ENCODE assay signal across 3 cellular contexts in the genomic region with DNA sequence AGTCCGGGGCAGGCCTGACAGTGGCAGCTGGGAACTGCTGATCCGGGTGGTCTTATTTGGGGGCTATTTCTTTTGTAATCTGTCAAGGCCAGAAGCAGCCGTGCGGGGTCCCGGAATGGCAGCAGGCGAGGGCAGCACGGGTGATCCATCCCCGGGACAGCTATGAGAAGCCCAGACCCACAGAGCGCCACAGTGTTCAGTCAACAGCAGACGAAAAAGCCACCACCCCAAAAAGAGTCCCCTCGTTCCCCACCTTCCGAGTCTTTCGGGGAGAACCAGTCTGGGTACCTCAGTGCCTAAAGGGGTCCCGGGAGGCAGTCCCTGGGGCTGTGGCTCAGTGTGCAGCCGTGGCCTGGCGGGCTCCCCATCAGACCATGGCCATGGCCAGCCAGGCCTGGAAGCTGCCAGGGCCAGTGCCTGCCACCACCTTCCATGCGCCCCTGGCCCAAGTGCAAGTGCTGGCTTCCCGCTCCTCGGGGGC.
TF ChIP-seq lines count a peak whose summit lies in the region.

No MANE protein-coding gene starts in this region.

TF ChIP-seq in GM23338, 12 proteins besides CTCF, POLR2A, EP300 and RAD21 (continues in another document):
- no peak for TF ChIP-seq ETS1 (IDR thresholded peaks at IDR 0.05)
- TF ChIP-seq NANOG (IDR thresholded peaks at IDR 0.05; ENCODE audit: borderline replicate concordance) = no peak
- no peak for TF ChIP-seq STAT1 (IDR thresholded peaks at IDR 0.05; ENCODE audit: unreplicated experiment)
- TF ChIP-seq POLR2AphosphoS5 (IDR thresholded peaks at IDR 0.05; ENCODE audit: low read depth) = no peak
- TF ChIP-seq JUNB (IDR thresholded peaks at IDR 0.05; ENCODE audit: unreplicated experiment) = no peak
- TF ChIP-seq ZNF114 (CRISPR knock-in tag; IDR thresholded peaks at IDR 0.05) = no peak
- no peak for TF ChIP-seq CREB1 (CRISPR knock-in tag; IDR thresholded peaks at IDR 0.05; ENCODE audit: low read depth)
- TF ChIP-seq REST (IDR thresholded peaks at IDR 0.05; ENCODE audit: unreplicated experiment) = no peak

TF ChIP-seq in IMR-90, 13 proteins besides CTCF, POLR2A, EP300 and RAD21:
- no peak for TF ChIP-seq MAFK (IDR thresholded peaks at IDR 0.05; ENCODE audit: low read depth, low read length)
- TF ChIP-seq RFX5 (IDR thresholded peaks at IDR 0.05; ENCODE audit: low read depth, low read length) = no peak
- TF ChIP-seq FOS (IDR thresholded peaks at IDR 0.05; ENCODE audit: low read depth, low read length) = no peak

TF ChIP-seq in HepG2, 621 proteins besides CTCF, POLR2A, EP300 and RAD21:
- TF ChIP-seq SETDB1 (CRISPR knock-in tag; IDR thresholded peaks at IDR 0.05; ENCODE audit: borderline replicate concordance) = no peak
- TF ChIP-seq, protein P1, sequence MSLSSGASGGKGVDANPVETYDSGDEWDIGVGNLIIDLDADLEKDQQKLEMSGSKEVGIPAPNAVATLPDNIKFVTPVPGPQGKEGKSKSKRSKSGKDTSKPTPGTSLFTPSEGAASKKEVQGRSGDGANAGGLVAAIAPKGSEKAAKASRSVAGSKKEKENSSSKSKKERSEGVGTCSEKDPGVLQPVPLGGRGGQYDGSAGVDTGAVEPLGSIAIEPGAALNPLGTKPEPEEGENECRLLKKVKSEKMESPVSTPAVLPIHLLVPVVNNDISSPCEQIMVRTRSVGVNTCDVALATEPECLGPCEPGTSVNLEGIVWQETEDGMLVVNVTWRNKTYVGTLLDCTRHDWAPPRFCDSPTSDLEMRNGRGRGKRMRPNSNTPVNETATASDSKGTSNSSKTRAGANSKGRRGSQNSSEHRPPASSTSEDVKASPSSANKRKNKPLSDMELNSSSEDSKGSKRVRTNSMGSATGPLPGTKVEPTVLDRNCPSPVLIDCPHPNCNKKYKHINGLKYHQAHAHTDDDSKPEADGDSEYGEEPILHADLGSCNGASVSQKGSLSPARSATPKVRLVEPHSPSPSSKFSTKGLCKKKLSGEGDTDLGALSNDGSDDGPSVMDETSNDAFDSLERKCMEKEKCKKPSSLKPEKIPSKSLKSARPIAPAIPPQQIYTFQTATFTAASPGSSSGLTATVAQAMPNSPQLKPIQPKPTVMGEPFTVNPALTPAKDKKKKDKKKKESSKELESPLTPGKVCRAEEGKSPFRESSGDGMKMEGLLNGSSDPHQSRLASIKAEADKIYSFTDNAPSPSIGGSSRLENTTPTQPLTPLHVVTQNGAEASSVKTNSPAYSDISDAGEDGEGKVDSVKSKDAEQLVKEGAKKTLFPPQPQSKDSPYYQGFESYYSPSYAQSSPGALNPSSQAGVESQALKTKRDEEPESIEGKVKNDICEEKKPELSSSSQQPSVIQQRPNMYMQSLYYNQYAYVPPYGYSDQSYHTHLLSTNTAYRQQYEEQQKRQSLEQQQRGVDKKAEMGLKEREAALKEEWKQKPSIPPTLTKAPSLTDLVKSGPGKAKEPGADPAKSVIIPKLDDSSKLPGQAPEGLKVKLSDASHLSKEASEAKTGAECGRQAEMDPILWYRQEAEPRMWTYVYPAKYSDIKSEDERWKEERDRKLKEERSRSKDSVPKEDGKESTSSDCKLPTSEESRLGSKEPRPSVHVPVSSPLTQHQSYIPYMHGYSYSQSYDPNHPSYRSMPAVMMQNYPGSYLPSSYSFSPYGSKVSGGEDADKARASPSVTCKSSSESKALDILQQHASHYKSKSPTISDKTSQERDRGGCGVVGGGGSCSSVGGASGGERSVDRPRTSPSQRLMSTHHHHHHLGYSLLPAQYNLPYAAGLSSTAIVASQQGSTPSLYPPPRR (CRISPR knock-in tag; IDR thresholded peaks at IDR 0.05; ENCODE audit: borderline replicate concordance) = no peak
- TF ChIP-seq KLF12 (CRISPR knock-in tag; IDR thresholded peaks at IDR 0.05; ENCODE audit: borderline replicate concordance) = no peak
- TF ChIP-seq ZNF20 (CRISPR knock-in tag; IDR thresholded peaks at IDR 0.05) = no peak
- TF ChIP-seq HNRNPK (IDR thresholded peaks at IDR 0.05; ENCODE audit: low read depth, low read length, poor library complexity, severe bottlenecking) = no peak
- TF ChIP-seq, protein P2, sequence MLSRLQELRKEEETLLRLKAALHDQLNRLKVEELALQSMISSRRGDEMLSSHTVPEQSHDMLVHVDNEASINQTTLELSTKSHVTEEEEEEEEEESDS (CRISPR knock-in tag; IDR thresholded peaks at IDR 0.05; ENCODE audit: borderline replicate concordance) = no peak
- no peak for TF ChIP-seq KMT2B (CRISPR knock-in tag; IDR thresholded peaks at IDR 0.05)
- no peak for TF ChIP-seq SALL1 (CRISPR knock-in tag; IDR thresholded peaks at IDR 0.05)
- no peak for TF ChIP-seq AKNA (CRISPR knock-in tag; IDR thresholded peaks at IDR 0.05; ENCODE audit: borderline replicate concordance)
- no peak for TF ChIP-seq MBD4 (IDR thresholded peaks at IDR 0.05; ENCODE audit: borderline replicate concordance, low read length)
- TF ChIP-seq, protein P3, sequence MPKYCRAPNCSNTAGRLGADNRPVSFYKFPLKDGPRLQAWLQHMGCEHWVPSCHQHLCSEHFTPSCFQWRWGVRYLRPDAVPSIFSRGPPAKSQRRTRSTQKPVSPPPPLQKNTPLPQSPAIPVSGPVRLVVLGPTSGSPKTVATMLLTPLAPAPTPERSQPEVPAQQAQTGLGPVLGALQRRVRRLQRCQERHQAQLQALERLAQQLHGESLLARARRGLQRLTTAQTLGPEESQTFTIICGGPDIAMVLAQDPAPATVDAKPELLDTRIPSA (CRISPR knock-in tag; IDR thresholded peaks at IDR 0.05; ENCODE audit: borderline replicate concordance) = no peak
- TF ChIP-seq MED8 (CRISPR knock-in tag; IDR thresholded peaks at IDR 0.05; ENCODE audit: insufficient replicate concordance) = no peak
- TF ChIP-seq, protein P4, sequence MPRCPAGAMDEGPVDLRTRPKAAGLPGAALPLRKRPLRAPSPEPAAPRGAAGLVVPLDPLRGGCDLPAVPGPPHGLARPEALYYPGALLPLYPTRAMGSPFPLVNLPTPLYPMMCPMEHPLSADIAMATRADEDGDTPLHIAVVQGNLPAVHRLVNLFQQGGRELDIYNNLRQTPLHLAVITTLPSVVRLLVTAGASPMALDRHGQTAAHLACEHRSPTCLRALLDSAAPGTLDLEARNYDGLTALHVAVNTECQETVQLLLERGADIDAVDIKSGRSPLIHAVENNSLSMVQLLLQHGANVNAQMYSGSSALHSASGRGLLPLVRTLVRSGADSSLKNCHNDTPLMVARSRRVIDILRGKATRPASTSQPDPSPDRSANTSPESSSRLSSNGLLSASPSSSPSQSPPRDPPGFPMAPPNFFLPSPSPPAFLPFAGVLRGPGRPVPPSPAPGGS (CRISPR knock-in tag; IDR thresholded peaks at IDR 0.05) = no peak
- TF ChIP-seq ZNF431 (CRISPR knock-in tag; IDR thresholded peaks at IDR 0.05; ENCODE audit: borderline replicate concordance, low read depth) = no peak
TF ChIP-seq in HepG2: peak in this region for 0.
